Comparison of ENCODE assay signal across 12 cellular contexts in genomic region chr11:44016129-44016528, GRCh38. TPM values are rescaled to one million over a fixed set of nuclear protein-coding genes. Genes with fewer than 3 reads are reported as not detected.
DNase-seq lines count a peak whose midpoint lies in the region; ATAC-seq and TF ChIP-seq lines count a peak whose summit lies in the region.
"Had no signal": no experiment of that assay in that cellular context is flagged by ENCODE, and none has a peak within 500 bp of the region (broad histone marks: within the 10 kb centered on the region; RNA-seq: fewer than 3 reads in every experiment).

No MANE protein-coding gene starts in this region.

- CTCF ChIA-PET in AG04449 (lab: Yijun Ruan, JAX), result interaction anchor here (1.2 to 3.4 kb wide), 5 partner anchors 9 to 126 kb away, joined by 3 to 13 read pairs (median 5); no protein-coding TSS in a partner anchor

- POLR2A ChIA-PET in AG04449 (lab: Yijun Ruan, JAX), result interaction anchor here (1.0 to 1.6 kb wide), 3 partner anchors 28 to 74 kb away, joined by 4 to 5 read pairs (median 5); partner anchors contain the start of gene C11orf96

- H3K4me3 ChIP-seq in AG04449 (ENCODE audit: low read depth, low read length), result no peak overlapping the region
- H3K4me3 ChIP-seq: lower lobe of right lung had no signal

- DNase-seq in AG04449 (ENCODE audit: low read depth, low spot score) (peak; percentile 53), LHCN-M2 (ENCODE audit: low read depth) (peak; percentile 90), ecto neural progenitor cell (ENCODE audit: low spot score) (peak; percentile 39), mucosa of gallbladder (ENCODE audit: low spot score) (peak; percentile 49), DMS153 (lab: John Stamatoyannopoulos, UW) (no peak)
- DNase-seq in effector CD8-positive, alpha-beta T cell (lab: John Stamatoyannopoulos, UW), result no peak
- DNase-seq: CD4-positive, CD25-positive, alpha-beta regulatory T cell; lower lobe of right lung; stimulated activated naive B cell treated with anti-CD40 and anti-IgM and Interleukin-4, amounts not matched to agents 10 μg/mL and 1 μg/mL and 100 μg/mL, for 72 hours had no signal

- ATAC-seq in HG03354 (IDR thresholded peaks at IDR 0.05; ENCODE audit: poor library complexity, severe bottlenecking, unreplicated experiment) (no peak), HG02885 (IDR thresholded peaks at IDR 0.05; ENCODE audit: poor library complexity, unreplicated experiment) (no peak)
- ATAC-seq: stimulated activated naive B cell treated with anti-CD40 and anti-IgM and Interleukin-4, amounts not matched to agents 10 μg/mL and 1 μg/mL and 100 μg/mL, for 72 hours had no signal

- TF ChIP-seq CTCF in AG04449 (IDR thresholded peaks at IDR 0.05; ENCODE audit: insufficient read depth, low read length, missing control alignments), result no peak

RNA-seq across cellular contexts. Expression of gene ACCSL, which starts 31.7 kb away (rescaled TPM):
- total RNA-seq in LHCN-M2 (2014; rRNA removed), result not detected in 2 replicates
- polyA plus RNA-seq in LHCN-M2 (2012), result not detected
- total RNA-seq in mucosa of gallbladder, result not detected
- total RNA-seq: CD4-positive, CD25-positive, alpha-beta regulatory T cell; lower lobe of right lung; T-helper 1 cell treated with Interleukin-12 subunit alpha and Interleukin-12 subunit beta and Interleukin-4 antibody, amounts not matched to agents 30 ng/mL and 1 ng/mL, for 36 hours had no signal
- polyA plus RNA-seq: CD4-positive, CD25-positive, alpha-beta regulatory T cell had no signal

RNA-seq across cellular contexts. Expression of gene ACCS, which starts 49.9 kb away (rescaled TPM):
- total RNA-seq in LHCN-M2 (2014; rRNA removed) (10.9 and 14.6 TPM in 2 replicates), mucosa of gallbladder (28.1 TPM)
- polyA plus RNA-seq in LHCN-M2 (2012), result 6.6 TPM

Comparison
In these comparisons a context has a peak if more than half of its experiments do, and no peak if none do; other contexts are left out.
1. DNase-seq: peak in AG04449 (single experiment), LHCN-M2 (single experiment), ecto neural progenitor cell (single experiment) and mucosa of gallbladder (single experiment); none in DMS153 (single experiment) and effector CD8-positive, alpha-beta T cell (single experiment).